11 cellular contexts compared by ENCODE assay signal in genomic region chr10:11204355-11204879, GRCh38.
A peak's percentile ranks its signal among the peaks of the same experiment; 100 is the strongest.
DNase-seq lines count a peak whose midpoint lies in the region; ATAC-seq and TF ChIP-seq lines count a peak whose summit lies in the region.
"Had no signal": no experiment of that assay in that cellular context is flagged by ENCODE, and none has a peak within 500 bp of the region (broad histone marks: within the 10 kb centered on the region; RNA-seq: fewer than 3 reads in every experiment).

No MANE protein-coding gene starts in this region.

- H3K4me2 ChIP-seq in BLaER1 = peak overlapping the region; percentile 83

- peak overlapping the region; percentile 47 for H3K4me3 Mint-ChIP-seq in central memory CD8-positive, alpha-beta T cell
- H3K4me3 Mint-ChIP-seq in naive thymus-derived CD4-positive, alpha-beta T cell = peak overlapping the region in 5 of 10 donors; percentile 7 to 51 (median 24)

- POLR2A ChIA-PET in naive thymus-derived CD4-positive, alpha-beta T cell (lab: Charles Lee) = no interaction called here
- POLR2A ChIA-PET in HEK293T (lab: Yijun Ruan, JAX) = no interaction called here

- 86% methylated on average over 18 of the region's 18 CpGs for WGBS in HUES64

- peaks cover 24% of the 10 kb centered on the region for H3K9me3 ChIP-seq in BLaER1
- H3K9me3 ChIP-seq in HUES64 (ENCODE audit: insufficient read depth, low read depth, low read length) = no peaks in the 10 kb centered on the region
- H3K9me3 ChIP-seq in naive thymus-derived CD4-positive, alpha-beta T cell (ENCODE audit: control insufficient read depth in 2 of 3, low read length in 3 of 3) = no peaks in the 10 kb centered on the region

- no peaks in the 10 kb centered on the region for H3K9me3 Mint-ChIP-seq in central memory CD8-positive, alpha-beta T cell
- peaks cover 0 to 10% (median 1%) of the 10 kb centered on the region in 11 donors for H3K9me3 Mint-ChIP-seq in naive thymus-derived CD4-positive, alpha-beta T cell

- H3K27ac Mint-ChIP-seq in central memory CD8-positive, alpha-beta T cell (ENCODE audit: low read depth) = peak overlapping the region; percentile 85
- peak overlapping the region in 6 of 9 donors; percentile 27 to 91 (median 74) for H3K27ac Mint-ChIP-seq in naive thymus-derived CD4-positive, alpha-beta T cell

- H3K4me1 Mint-ChIP-seq in central memory CD8-positive, alpha-beta T cell = peaks cover 97% of the 10 kb centered on the region
- H3K4me1 Mint-ChIP-seq in naive thymus-derived CD4-positive, alpha-beta T cell = peaks cover 72 to 100% (median 100%) of the 10 kb centered on the region in 7 donors

- peaks cover 86% of the 10 kb centered on the region for H3K36me3 Mint-ChIP-seq in central memory CD8-positive, alpha-beta T cell (ENCODE audit: insufficient read depth)
- H3K36me3 Mint-ChIP-seq in naive thymus-derived CD4-positive, alpha-beta T cell = peaks cover 12 to 85% (median 57%) of the 10 kb centered on the region in 5 donors

- H3K27ac ChIP-seq in BLaER1 (peak overlapping the region; percentile 70), HUES64 (ENCODE audit: low read depth, low read length) (no peak overlapping the region)
- peak overlapping the region; percentile 32 for H3K27ac ChIP-seq in naive thymus-derived CD4-positive, alpha-beta T cell (ENCODE audit: low read depth, low read length)

- CTCF ChIA-PET in naive thymus-derived CD4-positive, alpha-beta T cell (lab: Charles Lee) = no interaction called here
- CTCF ChIA-PET in HEK293T (lab: Yijun Ruan, JAX) = no interaction called here

- intact Hi-C loops in naive thymus-derived CD4-positive, alpha-beta T cell (cut with micrococcal nuclease) = no loop called here

- peaks cover 85% of the 10 kb centered on the region for H3K4me1 ChIP-seq in BLaER1
- peaks cover 33% of the 10 kb centered on the region for H3K4me1 ChIP-seq in HUES64 (ENCODE audit: insufficient read depth, low read length)
- peaks cover 56 to 94% of the 10 kb centered on the region in 2 donors for H3K4me1 ChIP-seq in naive thymus-derived CD4-positive, alpha-beta T cell (ENCODE audit: control insufficient read depth in 2 of 2, insufficient read depth in 2 of 2, low read length in 2 of 2)

- peaks cover 88% of the 10 kb centered on the region for H3K36me3 ChIP-seq in BLaER1
- no peaks in the 10 kb centered on the region for H3K36me3 ChIP-seq in HUES64 (ENCODE audit: insufficient read depth, low read length)
- peaks cover 7 to 78% (median 24%) of the 10 kb centered on the region in 3 experiments for H3K36me3 ChIP-seq in naive thymus-derived CD4-positive, alpha-beta T cell (ENCODE audit: control insufficient read depth in 2 of 3, insufficient read depth in 3 of 3, low read length in 3 of 3)

- 0 out of 2 replicates have a peak overlapping the region, but pooled peaks have one; percentile 31 for H3K4me3 ChIP-seq in BLaER1
- 0 out of 2 replicates have a peak overlapping the region, but pooled peaks have one; percentile 13 for H3K4me3 ChIP-seq in HUES64 (ENCODE audit: low read length)
- no peak overlapping the region for H3K4me3 ChIP-seq in naive thymus-derived CD4-positive, alpha-beta T cell (ENCODE audit: low read length)

- no peaks in the 10 kb centered on the region for H3K27me3 Mint-ChIP-seq in central memory CD8-positive, alpha-beta T cell
- no peaks in the 10 kb centered on the region for H3K27me3 Mint-ChIP-seq in naive thymus-derived CD4-positive, alpha-beta T cell

- DNase-seq in central memory CD8-positive, alpha-beta T cell (ENCODE audit: low spot score in 2 of 2) = no peak
- DNase-seq in naive thymus-derived CD4-positive, alpha-beta T cell = no peak
- DNase-seq in globus pallidus (ENCODE audit: low spot score) = no peak
- DNase-seq in CD1c-positive myeloid dendritic cell (ENCODE audit: extremely low spot score) = no peak
- no peak for DNase-seq in HEK293T (ENCODE audit: extremely low spot score)
- DNase-seq in activated CD4-positive, CD25-positive, alpha-beta regulatory T cell (lab: John Stamatoyannopoulos, UW) = no peak
- DNase-seq: NCI-H510A treated with DMSO at 0.1 percent for 48 hours; RPMI8226; stimulated activated CD4-positive, alpha-beta T cell treated with anti-CD3 and anti-CD28 coated beads, Interleukin-15, amount 100 ng/mL, for 24 hours had no signal

- H3K9ac ChIP-seq in BLaER1 = peak overlapping the region; percentile 64; the same call in 1 of the 2 replicates
- no peak overlapping the region for H3K9ac ChIP-seq in HUES64 (ENCODE audit: low read depth, low read length)

- H3K27me3 ChIP-seq in BLaER1 = no peaks in the 10 kb centered on the region
- no peaks in the 10 kb centered on the region for H3K27me3 ChIP-seq in HUES64 (ENCODE audit: insufficient read depth, low read length)
- H3K27me3 ChIP-seq in naive thymus-derived CD4-positive, alpha-beta T cell (ENCODE audit: control insufficient read depth in 2 of 2, insufficient read depth in 2 of 2, low read length in 2 of 2) = no peaks in the 10 kb centered on the region

- H4K20me1 ChIP-seq in BLaER1 = peaks cover 100% of the 10 kb centered on the region

- ATAC-seq in central memory CD8-positive, alpha-beta T cell (replicated peaks; ENCODE audit: extremely low read depth, poor library complexity, severe bottlenecking) = peak; percentile 12
- peak; percentile 7 for ATAC-seq in naive thymus-derived CD4-positive, alpha-beta T cell

TF ChIP-seq in HEK293T, 16 proteins besides CTCF, POLR2A, EP300 and RAD21:
- TF ChIP-seq LEF1 (IDR thresholded peaks at IDR 0.05; ENCODE audit: borderline replicate concordance) = no peak
- TF ChIP-seq, protein P1, sequence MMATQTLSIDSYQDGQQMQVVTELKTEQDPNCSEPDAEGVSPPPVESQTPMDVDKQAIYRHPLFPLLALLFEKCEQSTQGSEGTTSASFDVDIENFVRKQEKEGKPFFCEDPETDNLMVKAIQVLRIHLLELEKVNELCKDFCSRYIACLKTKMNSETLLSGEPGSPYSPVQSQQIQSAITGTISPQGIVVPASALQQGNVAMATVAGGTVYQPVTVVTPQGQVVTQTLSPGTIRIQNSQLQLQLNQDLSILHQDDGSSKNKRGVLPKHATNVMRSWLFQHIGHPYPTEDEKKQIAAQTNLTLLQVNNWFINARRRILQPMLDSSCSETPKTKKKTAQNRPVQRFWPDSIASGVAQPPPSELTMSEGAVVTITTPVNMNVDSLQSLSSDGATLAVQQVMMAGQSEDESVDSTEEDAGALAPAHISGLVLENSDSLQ (IDR thresholded peaks at IDR 0.05) = no peak
- TF ChIP-seq L3MBTL2 (conservative IDR thresholded peaks at IDR 0.05) = no peak
- TF ChIP-seq HDGF (IDR thresholded peaks at IDR 0.05; ENCODE audit: borderline replicate concordance) = no peak
- TF ChIP-seq ZNF384 (IDR thresholded peaks at IDR 0.05) = no peak
- no peak for TF ChIP-seq ELF4 (IDR thresholded peaks at IDR 0.05)
- no peak for TF ChIP-seq NFRKB (IDR thresholded peaks at IDR 0.05)
- TF ChIP-seq FOXM1 (IDR thresholded peaks at IDR 0.05; ENCODE audit: borderline replicate concordance) = no peak
- TF ChIP-seq TARDBP (IDR thresholded peaks at IDR 0.05) = no peak
- TF ChIP-seq BHLHE40 (IDR thresholded peaks at IDR 0.05; ENCODE audit: borderline replicate concordance) = no peak
- no peak for TF ChIP-seq ARNT (IDR thresholded peaks at IDR 0.05)
- TF ChIP-seq SP1 (IDR thresholded peaks at IDR 0.05) = no peak
